In the genomic region with DNA sequence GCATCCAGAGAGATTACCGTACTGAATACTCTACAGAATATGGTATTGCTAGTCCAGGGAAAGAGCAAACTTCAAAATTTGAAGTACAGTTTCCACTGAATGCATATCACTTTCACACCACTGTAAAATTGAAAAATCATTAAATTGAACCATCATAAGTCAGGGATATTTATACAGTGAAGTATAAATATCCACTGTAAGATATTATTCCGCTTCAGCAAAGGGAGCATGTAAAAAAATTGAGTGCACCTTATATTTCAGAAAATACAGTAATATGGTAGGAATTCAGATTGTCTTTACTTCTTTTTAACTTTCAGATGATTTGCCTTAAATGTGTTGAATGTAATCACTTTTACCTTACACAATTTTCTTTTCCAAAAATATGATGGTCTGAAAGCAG, we compare ENCODE assay signal across 1 cellular context.
TF ChIP-seq lines count a peak whose summit lies in the region.

No MANE protein-coding gene starts in this region.

TF ChIP-seq in K562, 482 proteins besides CTCF, POLR2A, EP300 and RAD21 (continued from another document):
- TF ChIP-seq, protein P1, sequence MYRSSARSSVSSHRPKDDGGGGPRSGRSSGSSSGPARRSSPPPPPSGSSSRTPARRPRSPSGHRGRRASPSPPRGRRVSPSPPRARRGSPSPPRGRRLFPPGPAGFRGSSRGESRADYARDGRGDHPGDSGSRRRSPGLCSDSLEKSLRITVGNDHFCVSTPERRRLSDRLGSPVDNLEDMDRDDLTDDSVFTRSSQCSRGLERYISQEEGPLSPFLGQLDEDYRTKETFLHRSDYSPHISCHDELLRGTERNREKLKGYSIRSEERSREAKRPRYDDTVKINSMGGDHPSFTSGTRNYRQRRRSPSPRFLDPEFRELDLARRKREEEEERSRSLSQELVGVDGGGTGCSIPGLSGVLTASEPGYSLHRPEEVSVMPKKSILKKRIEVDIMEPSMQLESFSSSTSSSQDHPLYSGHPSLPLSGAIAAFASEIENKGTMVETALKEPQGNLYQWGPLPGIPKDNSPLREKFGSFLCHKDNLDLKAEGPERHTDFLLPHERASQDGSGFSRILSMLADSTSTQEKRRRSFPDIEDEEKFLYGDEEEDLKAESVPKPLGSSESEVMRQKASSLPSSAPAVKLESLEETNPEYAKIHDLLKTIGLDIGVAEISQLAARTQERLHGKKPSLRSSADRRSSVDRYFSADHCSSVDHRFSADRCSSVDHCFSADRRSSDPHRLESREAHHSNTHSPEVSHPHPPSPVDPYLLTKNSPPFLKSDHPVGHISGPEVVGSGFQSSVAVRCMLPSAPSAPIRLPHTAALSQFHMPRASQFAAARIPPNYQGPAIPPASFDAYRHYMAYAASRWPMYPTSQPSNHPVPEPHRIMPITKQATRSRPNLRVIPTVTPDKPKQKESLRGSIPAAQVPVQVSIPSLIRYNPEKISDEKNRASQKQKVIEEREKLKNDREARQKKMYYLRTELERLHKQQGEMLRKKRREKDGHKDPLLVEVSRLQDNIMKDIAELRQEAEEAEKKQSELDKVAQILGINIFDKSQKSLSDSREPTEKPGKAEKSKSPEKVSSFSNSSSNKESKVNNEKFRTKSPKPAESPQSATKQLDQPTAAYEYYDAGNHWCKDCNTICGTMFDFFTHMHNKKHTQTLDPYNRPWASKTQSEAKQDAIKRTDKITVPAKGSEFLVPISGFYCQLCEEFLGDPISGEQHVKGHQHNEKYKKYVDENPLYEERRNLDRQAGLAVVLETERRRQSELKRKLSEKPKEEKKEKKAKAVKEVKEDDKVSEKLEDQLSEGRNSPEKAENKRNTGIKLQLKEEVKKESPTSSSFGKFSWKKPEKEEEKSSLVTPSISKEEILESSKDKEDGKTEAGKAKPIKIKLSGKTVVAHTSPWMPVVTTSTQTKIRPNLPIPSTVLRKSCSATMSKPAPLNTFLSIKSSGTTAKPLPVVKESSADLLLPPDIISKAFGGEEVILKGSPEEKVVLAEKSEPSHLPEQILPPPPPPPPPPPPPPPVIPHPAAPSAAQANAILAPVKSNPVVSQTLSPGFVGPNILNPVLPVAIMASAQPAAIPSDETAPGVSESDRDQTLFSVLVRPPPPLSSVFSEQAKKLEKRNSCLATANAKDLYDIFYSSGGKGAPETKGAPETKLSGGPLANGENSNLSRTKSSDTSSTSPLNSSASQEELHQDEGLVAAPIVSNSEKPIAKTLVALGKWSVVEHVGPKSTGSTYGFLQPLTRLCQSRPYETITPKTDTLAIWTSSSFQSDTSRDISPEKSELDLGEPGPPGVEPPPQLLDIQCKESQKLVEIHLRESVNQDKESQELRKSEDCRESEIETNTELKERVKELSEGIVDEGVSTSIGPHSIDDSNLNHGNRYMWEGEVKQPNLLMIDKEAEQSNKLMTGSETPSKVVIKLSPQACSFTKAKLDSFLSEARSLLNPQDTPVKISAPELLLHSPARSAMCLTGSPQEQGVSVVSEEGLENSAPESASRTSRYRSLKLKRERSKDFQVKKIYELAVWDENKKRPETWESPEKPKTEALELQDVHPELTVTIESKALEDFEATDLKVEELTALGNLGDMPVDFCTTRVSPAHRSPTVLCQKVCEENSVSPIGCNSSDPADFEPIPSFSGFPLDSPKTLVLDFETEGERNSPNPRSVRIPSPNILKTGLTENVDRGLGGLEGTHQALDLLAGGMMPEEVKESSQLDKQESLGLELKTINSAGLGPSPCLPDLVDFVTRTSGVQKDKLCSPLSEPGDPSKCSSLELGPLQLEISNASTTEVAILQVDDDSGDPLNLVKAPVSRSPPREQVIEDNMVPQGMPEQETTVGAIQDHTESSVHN (IDR thresholded peaks at IDR 0.05; ENCODE audit: borderline replicate concordance in 1 of 2, low read depth in 1 of 2): no peak
